ENCODE assay signal across 8 cellular contexts in genomic region chr9:92770005-92770995, GRCh38. TPM values are rescaled to one million over a fixed set of nuclear protein-coding genes. Genes with fewer than 3 reads are reported as not detected.
DNase-seq lines count a peak whose midpoint lies in the region; ATAC-seq and TF ChIP-seq lines count a peak whose summit lies in the region.

No MANE protein-coding gene starts in this region.

- peaks cover 17% of the 10 kb centered on the region for H3K4me1 ChIP-seq in RWPE2 (ENCODE audit: insufficient read depth, poor library complexity, severe bottlenecking)

- intact Hi-C loops in Right ventricle myocardium superior (cut with DNase I) = no loop called here
- intact Hi-C loops in Right ventricle myocardium inferior (cut with DNase I) = no loop called here
- intact Hi-C loops in left ventricle myocardium superior (cut with micrococcal nuclease) = no loop called here

- H3K9me3 Mint-ChIP-seq in immature natural killer cell = no peaks in the 10 kb centered on the region

- H3K4me1 Mint-ChIP-seq in immature natural killer cell = peaks cover 11 to 12% of the 10 kb centered on the region in 2 donors

- H3K36me3 Mint-ChIP-seq in immature natural killer cell = no peaks in the 10 kb centered on the region

- no peak overlapping the region for H3K4me3 ChIP-seq in RWPE2 (ENCODE audit: severe bottlenecking)

- H3K27me3 Mint-ChIP-seq in immature natural killer cell (ENCODE audit: low read depth in 3 of 3) = peaks cover 7 to 12% (median 10%) of the 10 kb centered on the region in 3 donors

- no peaks in the 10 kb centered on the region for H3K27me3 ChIP-seq in RWPE2 (ENCODE audit: insufficient read depth, poor library complexity, severe bottlenecking)

- DNase-seq in Right ventricle myocardium superior (no peak), Right ventricle myocardium inferior (ENCODE audit: missing footprints) (no peak), RWPE2 (ENCODE audit: low spot score) (no peak), left ventricle myocardium superior (no peak), immature natural killer cell (no peak), DMS79 (lab: John Stamatoyannopoulos, UW) (no peak)

- no peak overlapping the region for H3K27ac Mint-ChIP-seq in immature natural killer cell

- peak overlapping the region; percentile 36 for H3K27ac ChIP-seq in RWPE2 (ENCODE audit: poor library complexity, severe bottlenecking)

- H3K4me3 Mint-ChIP-seq in immature natural killer cell = no peak overlapping the region

- H3K36me3 ChIP-seq in RWPE2 (ENCODE audit: low read depth) = no peaks in the 10 kb centered on the region

- no peak for TF ChIP-seq CTCF in RWPE2 (IDR thresholded peaks at IDR 0.05; ENCODE audit: poor library complexity, severe bottlenecking)

- no peaks in the 10 kb centered on the region for H3K9me3 ChIP-seq in RWPE2 (ENCODE audit: severe bottlenecking)

- ATAC-seq in Right ventricle myocardium superior (ENCODE audit: poor library complexity) (peak; percentile 45), Right ventricle myocardium inferior (no peak), RWPE2 (ENCODE audit: low read depth) (peak; percentile 67), left ventricle myocardium superior (peak; percentile 44), HG02981 (IDR thresholded peaks at IDR 0.05; ENCODE audit: unreplicated experiment) (no peak), GM18907 (IDR thresholded peaks at IDR 0.05; ENCODE audit: unreplicated experiment) (no peak)

RNA-seq across cellular contexts. Expression of gene BICD2, which starts 5.7 kb away (rescaled TPM):
- total RNA-seq in Right ventricle myocardium superior (33.2 TPM), Right ventricle myocardium inferior (33.8 TPM), left ventricle myocardium superior (39.2 TPM)
- polyA plus RNA-seq in immature natural killer cell = 10 to 100 TPM in 1 of 3 donors, 1 to 10 TPM in 2; 5.8 to 26.8 (median 8.0) TPM

Comparison
In these comparisons a context has a peak if more than half of its experiments do, and no peak if none do; other contexts are left out.
1. ATAC-seq: peak in Right ventricle myocardium superior (single experiment), RWPE2 (single experiment) and left ventricle myocardium superior (single experiment); none in Right ventricle myocardium inferior (single experiment), HG02981 (single experiment) and GM18907 (single experiment).